ENCODE assay signal across 8 cellular contexts in the genomic region with DNA sequence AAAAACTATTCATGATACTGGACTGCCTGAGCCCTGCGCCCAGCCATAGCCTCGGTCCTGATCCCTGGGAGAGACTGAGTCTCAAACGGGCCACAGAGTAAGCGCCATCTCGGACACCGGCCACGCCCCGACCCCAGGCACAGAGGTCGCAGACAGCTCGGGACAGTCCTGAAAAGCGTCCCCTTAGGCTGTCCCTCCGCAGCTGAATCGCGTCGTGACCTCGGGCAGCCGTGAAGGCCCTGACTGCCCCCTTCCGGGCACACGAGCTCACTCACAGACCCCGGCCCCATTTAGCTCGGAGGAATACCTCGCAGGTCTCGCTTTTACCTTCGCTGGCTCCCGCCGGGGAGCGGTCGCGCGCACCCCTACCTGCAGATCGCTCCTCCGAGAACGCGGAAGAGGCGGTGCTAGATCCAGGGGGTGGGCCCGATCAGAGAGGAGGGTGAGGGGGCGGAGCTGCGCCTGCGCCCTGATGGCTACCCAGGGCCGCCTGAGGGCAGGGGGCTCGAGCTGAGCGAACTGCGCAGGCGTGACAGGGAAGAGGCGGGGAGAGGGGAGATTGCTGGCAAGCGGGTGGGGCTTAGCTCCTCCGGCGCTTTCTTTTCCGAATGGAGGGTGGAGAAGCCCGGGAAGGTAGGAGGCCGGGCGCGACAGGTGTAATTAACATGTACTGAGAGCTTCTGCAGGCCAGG. TPM values are rescaled to one million over a fixed set of nuclear protein-coding genes. Genes with fewer than 3 reads are reported as not detected.
DNase-seq lines count a peak whose midpoint lies in the region; ATAC-seq, FAIRE-seq and TF ChIP-seq lines count a peak whose summit lies in the region.

MKNK1 (minus strand) TSS at position 411 of the 692 bp plus-strand sequence. CDS start 20,941 bp downstream, outside the sequence.

- peaks cover 28% of the 10 kb centered on the region for H3K4me1 Mint-ChIP-seq in chondrocyte (ENCODE audit: low read depth)

- no peaks in the 10 kb centered on the region for H3K9me3 Mint-ChIP-seq in chondrocyte (ENCODE audit: low read depth)

- TF ChIP-seq CTCF in chondrocyte (IDR thresholded peaks at IDR 0.05) (peak; percentile 70), kidney (IDR thresholded peaks at IDR 0.05; ENCODE audit: borderline replicate concordance, extremely low read depth, insufficient read depth) (no peak)

- peaks cover 9 to 10% of the 10 kb centered on the region in 2 donors for H3K36me3 ChIP-seq in kidney (ENCODE audit: control insufficient read depth in 1 of 2, insufficient read depth in 2 of 2, low read length in 2 of 2)

- intact Hi-C loops in kidney (cut with DNase I) = no loop called here

- peaks cover 8% of the 10 kb centered on the region for H3K36me3 Mint-ChIP-seq in chondrocyte (ENCODE audit: low read depth)

- H3K27ac Mint-ChIP-seq in chondrocyte (ENCODE audit: unreplicated experiment) = peak within 1 kb of the TSS; percentile 65

- H3K27ac ChIP-seq in kidney (ENCODE audit: low read depth in 2 of 2, low read length in 2 of 2) = peak within 1 kb of the TSS; percentile 65 to 72

- H3K4me1 ChIP-seq in kidney (ENCODE audit: control insufficient read depth in 1 of 2, insufficient read depth in 1 of 2, low read depth in 1 of 2, low read length in 2 of 2) = peaks cover 9 to 11% of the 10 kb centered on the region in 2 donors

- no peaks in the 10 kb centered on the region for H3K27me3 Mint-ChIP-seq in chondrocyte (ENCODE audit: low read depth)

- no peaks in the 10 kb centered on the region for H3K9me3 ChIP-seq in kidney (ENCODE audit: control insufficient read depth in 1 of 2, low read length in 2 of 2)

- peak within 1 kb of the TSS; percentile 87 to 91 for H3K4me3 ChIP-seq in kidney (ENCODE audit: low read length in 2 of 2)

- FAIRE-seq in kidney (lab: Jason Lieb, UNC) = peak; percentile 85

- H3K9ac ChIP-seq in kidney (ENCODE audit: low read length in 2 of 2) = peak within 1 kb of the TSS; percentile 91 to 93

- peak; percentile 100 for DNase-seq in AG20443 (ENCODE audit: low spot score)
- DNase-seq in NCI-H510A treated with DMSO at 0.1 percent for 48 hours (lab: John Stamatoyannopoulos, UW) = peak; percentile 97
- DNase-seq in activated CD4-positive, alpha-beta T cell treated with anti-CD3 and anti-CD28 coated beads for 24 hours (ENCODE audit: low read depth in 2 of 2) = peak; percentile 97 to 99
- DNase-seq in chondrocyte (ENCODE audit: low spot score) = peak; percentile 99
- DNase-seq in kidney = peak; percentile 99
- DNase-seq in stimulated activated CD4-positive, alpha-beta T cell treated with anti-CD3 and anti-CD28 coated beads, Interleukin-15, amount 100 ng/mL, for 24 hours = peak; percentile 99

- peak within 1 kb of the TSS; percentile 94 for H3K4me3 Mint-ChIP-seq in chondrocyte (ENCODE audit: unreplicated experiment)

- ATAC-seq in GM19025 (IDR thresholded peaks at IDR 0.05; ENCODE audit: low read depth, unreplicated experiment) (peak; percentile 88), HG03342 (IDR thresholded peaks at IDR 0.05; ENCODE audit: unreplicated experiment) (peak; percentile 89)

RNA-seq across cellular contexts. Expression of gene MKNK1, which starts in this region (rescaled TPM):
- total RNA-seq in chondrocyte (24.5 to 25.8 TPM (median 25.1 TPM) in 3 replicates), kidney (49.7 TPM)
- 17.5 TPM for polyA plus RNA-seq in kidney (ENCODE audit: insufficient read depth, low read depth, low replicate concordance)

Comparison
In these comparisons a context has a peak if more than half of its experiments do, and no peak if none do; other contexts are left out.
1. Peak in every context shown above with its lines: DNase-seq, ATAC-seq, H3K4me3 ChIP-seq and H3K27ac ChIP-seq.